Comparison of ENCODE assay signal across 8 cellular contexts in the genomic region with DNA sequence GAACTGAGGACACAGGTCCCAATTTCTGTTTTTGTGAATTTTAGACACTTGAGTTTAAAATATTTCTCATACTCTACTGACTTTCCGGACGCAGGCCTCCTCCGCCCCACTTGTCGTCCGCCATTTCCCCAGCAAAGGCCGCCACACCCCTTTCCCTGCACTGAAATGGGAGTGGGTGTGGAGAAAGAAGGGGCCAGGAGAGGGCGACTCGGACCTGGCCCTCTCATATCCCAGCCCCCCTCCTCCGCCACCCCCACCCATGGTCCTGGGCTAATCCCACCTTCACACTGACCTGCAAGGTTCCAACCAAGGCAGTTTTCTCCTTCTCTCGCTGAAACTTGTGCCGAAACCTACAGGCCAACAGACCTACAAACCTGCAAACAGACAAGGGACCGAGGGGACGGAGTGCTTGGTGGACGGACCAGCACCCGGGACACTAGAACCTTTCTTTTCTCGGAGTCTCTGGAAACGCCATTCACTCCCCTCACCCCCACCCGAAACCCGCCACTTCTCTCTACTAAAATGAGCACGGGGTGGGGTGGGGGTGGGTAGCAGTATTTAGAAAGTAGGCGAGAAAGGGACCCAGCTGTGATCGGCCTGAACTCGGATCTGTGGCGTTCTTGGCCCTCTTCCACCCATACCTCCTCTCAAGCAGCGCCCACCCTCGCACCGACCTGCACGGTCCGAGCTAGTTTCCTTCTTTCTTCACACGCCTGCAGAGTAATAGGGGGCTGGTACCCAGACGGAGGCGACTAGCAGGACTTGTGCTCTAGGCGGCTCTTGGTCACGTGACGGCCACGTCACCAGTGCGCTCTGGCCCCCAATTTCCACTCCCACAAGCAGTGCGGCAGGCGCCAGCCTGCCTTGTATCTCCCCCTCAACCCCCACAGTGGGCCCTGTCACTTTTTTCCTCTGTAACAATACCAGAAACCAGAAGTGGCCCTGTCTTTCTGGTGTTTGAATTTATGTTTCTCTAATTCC. TPM values are rescaled to one million over a fixed set of nuclear protein-coding genes. Genes with fewer than 3 reads are reported as not detected.
DNase-seq lines count a peak whose midpoint lies in the region; ATAC-seq and TF ChIP-seq lines count a peak whose summit lies in the region.

Gene ARMCX6, minus strand, starts transcription at position 790 of the 981 bp plus-strand sequence. CDS start 1,380 bp downstream, outside the sequence.

- TF ChIP-seq CTCF in CD14-positive monocyte (IDR thresholded peaks at IDR 0.05) = peak; percentile 20
- TF ChIP-seq CTCF in endothelial cell (IDR thresholded peaks at IDR 0.05; ENCODE audit: unreplicated experiment) = peak; percentile 36

- H3K27me3 Mint-ChIP-seq in CD14-positive monocyte (ENCODE audit: low read depth in 3 of 3) = peaks cover 0 to 2% (median 0%) of the 10 kb centered on the region in 3 donors
- no peaks in the 10 kb centered on the region for H3K27me3 Mint-ChIP-seq in endothelial cell (ENCODE audit: unreplicated experiment)

- DNase-seq in CD14-positive monocyte (ENCODE audit: low spot score) = peak; percentile 70
- DNase-seq in NCI-H748 treated with DMSO at 0.1 percent for 48 hours (lab: John Stamatoyannopoulos, UW) = peak; percentile 58
- peak; percentile 57 for DNase-seq in endothelial cell (ENCODE audit: low spot score)
- DNase-seq in midbrain (lab: John Stamatoyannopoulos, UW) = peak; percentile 71
- peak; percentile 27 to 51 for DNase-seq in stimulated activated CD8-positive, alpha-beta memory T cell treated with anti-CD3 and anti-CD28 coated beads, Interleukin-4, amount 100 ng/mL, for 1 hour (ENCODE audit: low read depth in 2 of 2, low spot score in 1 of 2)

- intact Hi-C loops in CD14-positive monocyte (cut with micrococcal nuclease) = no loop called here

- peak; percentile 95 for ATAC-seq in GM19324 (IDR thresholded peaks at IDR 0.05; ENCODE audit: low FRiP score, unreplicated experiment)
- peak; percentile 93 for ATAC-seq in HG03469 (IDR thresholded peaks at IDR 0.05; ENCODE audit: unreplicated experiment)

- CTCF ChIA-PET in activated CD8-positive, alpha-beta memory T cell treated with anti-CD3 and anti-CD28 coated beads for 36 hours (lab: Charles Lee) = no interaction called here

- POLR2A ChIA-PET in activated CD8-positive, alpha-beta memory T cell treated with anti-CD3 and anti-CD28 coated beads for 36 hours (lab: Charles Lee) = no interaction called here

- H3K4me1 Mint-ChIP-seq in CD14-positive monocyte = peaks cover 10% of the 10 kb centered on the region
- peaks cover 24% of the 10 kb centered on the region for H3K4me1 Mint-ChIP-seq in endothelial cell (ENCODE audit: unreplicated experiment)

- peaks cover 2 to 3% of the 10 kb centered on the region in 2 donors for H3K36me3 Mint-ChIP-seq in CD14-positive monocyte
- peaks cover 5% of the 10 kb centered on the region for H3K36me3 Mint-ChIP-seq in endothelial cell (ENCODE audit: low read depth, unreplicated experiment)

- H3K4me3 Mint-ChIP-seq in CD14-positive monocyte (peak within 1 kb of the TSS; percentile 84 to 93), endothelial cell (ENCODE audit: unreplicated experiment) (peak within 1 kb of the TSS; percentile 92)

- H3K27ac Mint-ChIP-seq in CD14-positive monocyte = peak within 1 kb of the TSS; percentile 77 to 93 (median 89)
- H3K27ac Mint-ChIP-seq in endothelial cell (ENCODE audit: unreplicated experiment) = peak within 1 kb of the TSS; percentile 64

- peaks cover 0 to 1% (median 0%) of the 10 kb centered on the region in 7 donors for H3K9me3 Mint-ChIP-seq in CD14-positive monocyte
- no peaks in the 10 kb centered on the region for H3K9me3 Mint-ChIP-seq in endothelial cell (ENCODE audit: unreplicated experiment)

RNA-seq across cellular contexts. Expression of gene ARMCX6, which starts in this region (rescaled TPM):
- polyA plus RNA-seq in CD14-positive monocyte = 10 to 100 TPM; 20.9 to 21.1 TPM
- 10 to 100 TPM; 60.6 to 61.7 TPM for total RNA-seq in activated CD8-positive, alpha-beta memory T cell treated with anti-CD3 and anti-CD28 coated beads for 36 hours
- total RNA-seq in endothelial cell (ENCODE audit: unreplicated experiment) = 123 TPM

Comparison
In these comparisons a context has a peak if more than half of its experiments do, and no peak if none do; other contexts are left out.
1. Peak in every context shown above with its lines: DNase-seq and ATAC-seq.